In genomic region chr5:133783481-133783880, GRCh38 we compare ENCODE assay signal across 26 cellular contexts.
DNase-seq lines count a peak whose midpoint lies in the region; ATAC-seq, FAIRE-seq and TF ChIP-seq lines count a peak whose summit lies in the region.
"Had no signal": no experiment of that assay in that cellular context is flagged by ENCODE, and none has a peak within 500 bp of the region (broad histone marks: within the 10 kb centered on the region; RNA-seq: fewer than 3 reads in every experiment).

No MANE protein-coding gene starts in this region.

- in situ Hi-C loops in HepG2 (cut with HindIII; ENCODE audit: extremely low pct_ligation_motif_present, low pct_unique_long_range_greater_than_20kb), result no loop called here

- no peak overlapping the region for H3K27ac ChIP-seq in HepG2 (ENCODE audit: extremely low read length, insufficient read depth, low read length)
- no peak overlapping the region for H3K27ac ChIP-seq in PC-3 (ENCODE audit: low read length)
- H3K27ac ChIP-seq: C4-2B, RWPE1, SK-N-MC had no signal

- no peak overlapping the region for H2AFZ ChIP-seq in HepG2 (ENCODE audit: low read length)
- no peak overlapping the region for H2AFZ ChIP-seq in PC-3 (ENCODE audit: low read length)
- H2AFZ ChIP-seq: GM23338 had no signal

- H3K27me3 ChIP-seq in HepG2 (ENCODE audit: control insufficient read depth in 1 of 2, insufficient read depth in 2 of 2, low read length in 2 of 2) (peaks cover 0 to 8% of the 10 kb centered on the region in 2 experiments; a peak in 2 of 5 replicates), PC-3 (ENCODE audit: low read length) (no peaks in the 10 kb centered on the region)

- H3K36me3 ChIP-seq in HepG2 (replicated peaks in 1 of 2; ENCODE audit: control insufficient read depth in 1 of 2, insufficient read depth in 2 of 2, low read length in 2 of 2) (no peaks in the 10 kb centered on the region), PC-3 (ENCODE audit: low read depth, low read length) (no peaks in the 10 kb centered on the region)

- BruUV-seq in HepG2 (replicated peaks; lab: Mats Ljungman, UMichigan) (no TSS peak), PC-3 (replicated peaks; lab: Mats Ljungman, UMichigan) (no TSS peak)

- H3K9me3 ChIP-seq in HepG2 (ENCODE audit: low read length) (no peaks in the 10 kb centered on the region), PC-3 (ENCODE audit: low read length) (no peaks in the 10 kb centered on the region)

- FAIRE-seq in HepG2 (lab: Jason Lieb, UNC), result no peak
- FAIRE-seq: GM18507 had no signal

- H3K9ac ChIP-seq in HepG2 (ENCODE audit: insufficient read depth, low read depth, low read length) (no peak overlapping the region), PC-3 (ENCODE audit: low read length) (no peak overlapping the region)

- peak; percentile 22 for DNase-seq in activated CD4-positive, alpha-beta T cell treated with anti-CD3 and anti-CD28 coated beads for 48 hours
- no peak for DNase-seq in activated CD4-positive, alpha-beta T cell treated with anti-CD3 and anti-CD28 coated beads for 1 hour
- peak; percentile 13 for DNase-seq in Daoy (ENCODE audit: low read depth)
- DNase-seq in myocyte (ENCODE audit: low read depth), result peak; percentile 8
- no peak for DNase-seq in HepG2 (ENCODE audit: low spot score)
- DNase-seq in globus pallidus (ENCODE audit: low spot score), result no peak
- DNase-seq in PC-3, result no peak
- DNase-seq: 8988T; Calu3; CD8-positive, alpha-beta memory T cell; DMS153; GDM1; HCEC 1CT; MV-4-11; NCI-H1105 treated with DMSO at 0.1 percent for 48 hours; NCI-H2081 treated with DMSO at 0.1 percent for 48 hours; NCI-H2171 treated with DMSO at 0.1 percent for 48 hours; NCI-H526 treated with DMSO at 0.1 percent for 48 hours; SHP77 treated with DMSO at 0.1 percent for 48 hours had no signal

- H3K9me2 ChIP-seq in PC-3 (replicated peaks; ENCODE audit: low read length), result no peaks in the 10 kb centered on the region

- no peaks in the 10 kb centered on the region for H3K4me1 Mint-ChIP-seq in activated T-helper 17 cell treated with anti-CD3 and anti-CD28 coated beads, Interleukin-2, amount 50 U/mL, for 72 hours
- H3K4me1 Mint-ChIP-seq: CD8-positive, alpha-beta memory T cell; IgD-negative memory B cell had no signal

- TF ChIP-seq CTCF in HepG2 (CRISPR knock-in tag; IDR thresholded peaks at IDR 0.05), result no peak
- TF ChIP-seq CTCF in PC-3 (conservative IDR thresholded peaks at IDR 0.05; ENCODE audit: low read depth, low read length), result no peak

- TF ChIP-seq RAD21 in HepG2 (CRISPR knock-in tag; IDR thresholded peaks at IDR 0.05), result no peak

- POLR2A ChIA-PET in HepG2 (lab: Yijun Ruan, JAX) (no interaction called here), PC-3 (lab: Charles Lee; ENCODE audit: unreplicated experiment) (no interaction called here)

- intact Hi-C loops in HepG2 (cut with micrococcal nuclease; ENCODE audit: unreplicated experiment), result no loop called here
- intact Hi-C loops in PC-3 (cut with micrococcal nuclease), result no loop called here

- H3K4me2 ChIP-seq in HepG2 (ENCODE audit: low read depth, low read length) (no peak overlapping the region), PC-3 (ENCODE audit: low read length) (no peak overlapping the region)
- H3K4me2 ChIP-seq: GM23338 had no signal

- no peak overlapping the region for H3K4me3 ChIP-seq in HepG2 (replicated peaks in 1 of 3; ENCODE audit: insufficient read depth in 1 of 3, low read depth in 2 of 3, low read length in 3 of 3)
- H3K4me3 ChIP-seq in PC-3 (ENCODE audit: low read length), result no peak overlapping the region
- H3K4me3 ChIP-seq: GM23338, SK-N-MC had no signal

- H3F3A ChIP-seq in PC-3 (ENCODE audit: low read length, unreplicated experiment), result no peaks in the 10 kb centered on the region

- ATAC-seq in activated T-helper 17 cell treated with anti-CD3 and anti-CD28 coated beads, Interleukin-2, amount 50 U/mL, for 72 hours (replicated peaks), result peak; percentile 26
- ATAC-seq in HepG2 (no peak), PC-3 (no peak)
- ATAC-seq: GM23338 had no signal

- no peaks in the 10 kb centered on the region for H4K20me1 ChIP-seq in HepG2 (ENCODE audit: insufficient read depth, low read length)
- H4K20me1 ChIP-seq in PC-3 (ENCODE audit: low read length), result no peaks in the 10 kb centered on the region

- peaks cover 3% of the 10 kb centered on the region for H3K9me3 Mint-ChIP-seq in activated T-helper 17 cell treated with anti-CD3 and anti-CD28 coated beads, Interleukin-2, amount 50 U/mL, for 72 hours
- H3K9me3 Mint-ChIP-seq: CD8-positive, alpha-beta memory T cell; GM23338 had no signal

- H3K27me3 Mint-ChIP-seq in activated T-helper 17 cell treated with anti-CD3 and anti-CD28 coated beads, Interleukin-2, amount 50 U/mL, for 72 hours, result peaks cover 8% of the 10 kb centered on the region

- no peak overlapping the region for H3K4me3 Mint-ChIP-seq in activated T-helper 17 cell treated with anti-CD3 and anti-CD28 coated beads, Interleukin-2, amount 50 U/mL, for 72 hours
- H3K4me3 Mint-ChIP-seq: CD8-positive, alpha-beta memory T cell; GM23338; IgD-negative memory B cell had no signal

- TF ChIP-seq POLR2A in HepG2 (IDR thresholded peaks at IDR 0.05; ENCODE audit: insufficient read depth in 1 of 2, low read depth in 2 of 2, low read length in 2 of 2), result no peak

- no peaks in the 10 kb centered on the region for H3K36me3 Mint-ChIP-seq in activated T-helper 17 cell treated with anti-CD3 and anti-CD28 coated beads, Interleukin-2, amount 50 U/mL, for 72 hours (ENCODE audit: low read depth)
- H3K36me3 Mint-ChIP-seq: CD8-positive, alpha-beta memory T cell; IgD-negative memory B cell had no signal

- CTCF ChIA-PET in HepG2 (lab: Yijun Ruan, JAX; ENCODE audit: low intra/inter-chr PET ratio, low total read pairs) (no interaction called here), PC-3 (lab: Charles Lee) (no interaction called here)

- 19% methylated on average over 5 of the region's 5 CpGs for WGBS in HepG2 (ENCODE audit: low lambda C conversion rate)

- no peaks in the 10 kb centered on the region for H3K79me2 ChIP-seq in HepG2 (ENCODE audit: insufficient read depth, low read length)
- no peaks in the 10 kb centered on the region for H3K79me2 ChIP-seq in PC-3 (ENCODE audit: low read length)

- H3K27ac Mint-ChIP-seq in activated T-helper 17 cell treated with anti-CD3 and anti-CD28 coated beads, Interleukin-2, amount 50 U/mL, for 72 hours, result no peak overlapping the region
- H3K27ac Mint-ChIP-seq: CD8-positive, alpha-beta memory T cell; GM23338; IgD-negative memory B cell had no signal

- TF ChIP-seq EP300 in HepG2 (IDR thresholded peaks at IDR 0.05; ENCODE audit: low read depth in 2 of 2, low read length in 2 of 2) (no peak), HepG2 (CRISPR knock-in tag; IDR thresholded peaks at IDR 0.05; ENCODE audit: borderline replicate concordance) (no peak)

- H3K4me1 ChIP-seq in HepG2 (ENCODE audit: insufficient read depth, low read length) (no peaks in the 10 kb centered on the region), PC-3 (ENCODE audit: insufficient read depth, low read length) (no peaks in the 10 kb centered on the region)

TF ChIP-seq in HepG2, 621 proteins besides CTCF, POLR2A, EP300 and RAD21:
- TF ChIP-seq ZNF784 (CRISPR knock-in tag; IDR thresholded peaks at IDR 0.05; ENCODE audit: borderline replicate concordance), result no peak
- no peak for TF ChIP-seq ZNF710 (CRISPR knock-in tag; IDR thresholded peaks at IDR 0.05; ENCODE audit: borderline replicate concordance)

Comparison
In these comparisons a context has a peak if more than half of its experiments do, and no peak if none do; other contexts are left out.
1. DNase-seq: peak in activated CD4-positive, alpha-beta T cell treated with anti-CD3 and anti-CD28 coated beads for 48 hours (single experiment), Daoy (single experiment) and myocyte (single experiment); none in activated CD4-positive, alpha-beta T cell treated with anti-CD3 and anti-CD28 coated beads for 1 hour (single experiment), HepG2 (single experiment), globus pallidus (single experiment) and PC-3 (single experiment).